ENCODE assay signal across 16 cellular contexts in genomic region chr2:169840747-169841142, GRCh38.
"Had no signal": no experiment of that assay in that cellular context is flagged by ENCODE, and none has a peak within 500 bp of the region (broad histone marks: within the 10 kb centered on the region; RNA-seq: fewer than 3 reads in every experiment).

No MANE protein-coding gene starts in this region.

- FAIRE-seq: astrocyte, bronchial epithelial cell, endometrium, keratinocyte, pancreas had no signal

- H3K27ac ChIP-seq: gastroesophageal sphincter, left lung, pancreas, tibial artery, VCaP had no signal

- ATAC-seq: left lung; stimulated activated naive B cell treated with anti-CD40 and anti-IgM and Interleukin-4, amounts not matched to agents 10 μg/mL and 1 μg/mL and 100 μg/mL, for 72 hours had no signal

- H3K9me3 ChIP-seq: gastroesophageal sphincter, left lung, pancreas, tibial artery had no signal

- H3K36me3 ChIP-seq: pancreas had no signal

- DNase-seq: activated CD4-positive, alpha-beta memory T cell treated with anti-CD3 and anti-CD28 coated beads, Interleukin-2, amount 10 ng/mL, durations not matched to agents 7 days and 5 days; activated CD4-positive, alpha-beta T cell treated with anti-CD3 and anti-CD28 coated beads for 1 hour; activated naive CD4-positive, alpha-beta T cell treated with anti-CD3 and anti-CD28 coated beads, Interleukin-2, amount 10 ng/mL, durations not matched to agents 7 days and 5 days; activated T-cell treated with anti-CD3 and anti-CD28 coated beads, Interleukin-2, amount 50 U/mL, for 24 hours; hippocampal formation; left lung; midbrain; pancreas; stimulated activated naive B cell treated with anti-CD40 and anti-IgM and Interleukin-4, amounts not matched to agents 10 μg/mL and 1 μg/mL and 100 μg/mL, for 72 hours; tibial artery had no signal

- H3K4me3 ChIP-seq: gastroesophageal sphincter, left lung, pancreas, tibial artery had no signal

- H3K27me3 ChIP-seq: gastroesophageal sphincter, left lung, pancreas, tibial artery had no signal
